Comparison of ENCODE assay signal across 3 cellular contexts in the genomic region with DNA sequence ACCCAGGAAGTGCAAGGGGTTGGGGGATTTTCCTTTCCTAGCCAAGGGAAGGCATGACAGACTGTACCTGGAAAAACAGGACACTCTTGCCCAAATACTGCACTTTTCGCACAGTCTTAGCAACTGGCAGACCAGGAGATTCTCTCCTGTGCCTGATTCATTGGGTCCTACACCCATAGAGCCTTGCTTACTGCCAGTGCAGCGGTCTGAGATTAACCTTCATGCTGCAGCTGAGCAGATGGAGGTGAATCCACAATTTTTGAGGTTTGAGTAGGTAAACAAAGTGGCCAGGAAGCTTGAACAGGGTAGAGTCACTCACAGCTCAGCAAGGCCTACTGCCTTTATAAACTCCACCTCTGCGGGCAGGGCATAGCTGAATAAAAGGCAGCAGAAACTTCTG.
DNase-seq lines count a peak whose midpoint lies in the region; ATAC-seq and TF ChIP-seq lines count a peak whose summit lies in the region.
"Not testable (repeated sequence)": the region's sequence is repeated elsewhere in the genome, so short reads cannot be mapped to it uniquely, and the experiment has no call there.

No MANE protein-coding gene starts in this region.

- not testable (repeated sequence) for TF ChIP-seq POLR2A in gastroesophageal sphincter (IDR thresholded peaks at IDR 0.05)

- intact Hi-C loops in aorta (cut with DNase I), result not testable (repeated sequence)

- not testable (repeated sequence) for TF ChIP-seq CTCF in GM10266 (IDR thresholded peaks at IDR 0.05; ENCODE audit: control insufficient read depth, insufficient read depth, low read depth, missing control alignments); gastroesophageal sphincter (IDR thresholded peaks at IDR 0.05)

- H3K27ac ChIP-seq in gastroesophageal sphincter; aorta (ENCODE audit: low read depth in 1 of 2, low read length in 2 of 2): not testable (repeated sequence)

- not testable (repeated sequence) for H3K27me3 ChIP-seq in gastroesophageal sphincter; aorta (ENCODE audit: control insufficient read depth in 1 of 2, insufficient read depth in 2 of 2, low read length in 1 of 2)

- peaks cover 0 to 23% (median 1%) of the 10 kb centered on the region in 3 donors for H3K9me3 ChIP-seq in gastroesophageal sphincter
- not testable (repeated sequence) for H3K9me3 ChIP-seq in aorta (ENCODE audit: control insufficient read depth, low read length)

- H3K4me1 ChIP-seq in gastroesophageal sphincter; aorta (ENCODE audit: control insufficient read depth in 1 of 2, insufficient read depth in 2 of 2, low read length in 2 of 2): not testable (repeated sequence)

- ATAC-seq in gastroesophageal sphincter (peak; percentile 7), aorta (ENCODE audit: low FRiP score) (peak; percentile 57)

- peak; percentile 0 for DNase-seq in GM10266 (ENCODE audit: extremely low spot score)
- not testable (repeated sequence) for DNase-seq in aorta

- TF ChIP-seq EP300 in gastroesophageal sphincter (IDR thresholded peaks at IDR 0.05), result not testable (repeated sequence)

- not testable (repeated sequence) for H3K4me3 ChIP-seq in gastroesophageal sphincter; aorta (ENCODE audit: low read length in 2 of 2)

- not testable (repeated sequence) for H3K36me3 ChIP-seq in gastroesophageal sphincter; aorta (ENCODE audit: control insufficient read depth in 1 of 2, insufficient read depth in 2 of 2, low read length in 1 of 2)

- WGBS in gastroesophageal sphincter (ENCODE audit: low coverage in 1 of 2), 2 donors, result 24 to 40% methylated on average over 1 to 3 of the region's 3 CpGs
- 24 to 36% methylated on average over 3 of the region's 3 CpGs for WGBS in aorta, 2 donors
